In genomic region chr5:54173251-54173650, GRCh38 we compare ENCODE assay signal across 23 cellular contexts.
"Had no signal": no experiment of that assay in that cellular context is flagged by ENCODE, and none has a peak within 500 bp of the region (broad histone marks: within the 10 kb centered on the region; RNA-seq: fewer than 3 reads in every experiment).

No MANE protein-coding gene starts in this region.

- ATAC-seq: activated T-cell treated with anti-CD3 and anti-CD28 coated beads, Interleukin-2, amount 50 U/mL, for 4 hours; PC-3 had no signal

- DNase-seq: activated CD4-positive, alpha-beta memory T cell treated with anti-CD3 and anti-CD28 coated beads for 36 hours; activated CD4-positive, alpha-beta T cell treated with anti-CD3 and anti-CD28 coated beads, Interleukin-2, amount 10 ng/mL, durations not matched to agents 7 days and 5 days; activated CD4-positive, CD25-positive, alpha-beta regulatory T cell; activated CD8-positive, alpha-beta memory T cell treated with anti-CD3 and anti-CD28 coated beads for 24 hours; activated gamma-delta T cell; activated naive CD4-positive, alpha-beta T cell treated with anti-CD3 and anti-CD28 coated beads for 36 hours; activated T-cell treated with anti-CD3 and anti-CD28 coated beads, Interleukin-2, amount 50 U/mL, for 4 hours; amygdala; brain microvascular endothelial cell; colonic mucosa; Karpas-422; NCI-H1048; NCI-H1930; NCI-H2171; NCI-H2227 treated with DMSO at 0.1 percent for 48 hours; NCI-H446 treated with DMSO at 0.1 percent for 48 hours; NCI-H524 treated with DMSO at 0.1 percent for 48 hours; NCI-H82; PC-3; SHP77 treated with DMSO at 0.1 percent for 48 hours; T-helper 1 cell had no signal

- H3K4me3 ChIP-seq: cardiac muscle cell, colonic mucosa had no signal

- H3K9me3 ChIP-seq: colonic mucosa had no signal

- H3K27me3 ChIP-seq: brain microvascular endothelial cell, cardiac muscle cell, colonic mucosa had no signal

- H3K27ac ChIP-seq: brain microvascular endothelial cell, cardiac muscle cell, colonic mucosa, VCaP had no signal

- H3K36me3 ChIP-seq: brain microvascular endothelial cell, cardiac muscle cell, colonic mucosa had no signal
